16 cellular contexts compared by ENCODE assay signal in genomic region chr10:119340893-119341235, GRCh38.
DNase-seq lines count a peak whose midpoint lies in the region; ATAC-seq and TF ChIP-seq lines count a peak whose summit lies in the region.
"Had no signal": no experiment of that assay in that cellular context is flagged by ENCODE, and none has a peak within 500 bp of the region (broad histone marks: within the 10 kb centered on the region; RNA-seq: fewer than 3 reads in every experiment).

No MANE protein-coding gene starts in this region.

- peaks cover 30 to 39% of the 10 kb centered on the region in 2 donors for H3K36me3 Mint-ChIP-seq in stimulated activated naive B cell treated with anti-CD40 and anti-IgM and Interleukin-4, amounts not matched to agents 10 μg/mL and 1 μg/mL and 100 μg/mL, for 72 hours

- H3K27ac Mint-ChIP-seq in stimulated activated naive B cell treated with anti-CD40 and anti-IgM and Interleukin-4, amounts not matched to agents 10 μg/mL and 1 μg/mL and 100 μg/mL, for 72 hours: no peak overlapping the region
- H3K27ac Mint-ChIP-seq: CD4-positive, alpha-beta T cell; HFFc6 had no signal

- H3K27me3 Mint-ChIP-seq in stimulated activated naive B cell treated with anti-CD40 and anti-IgM and Interleukin-4, amounts not matched to agents 10 μg/mL and 1 μg/mL and 100 μg/mL, for 72 hours: no peaks in the 10 kb centered on the region
- H3K27me3 Mint-ChIP-seq: CD4-positive, alpha-beta T cell had no signal

- no peaks in the 10 kb centered on the region for H3K9me3 Mint-ChIP-seq in stimulated activated naive B cell treated with anti-CD40 and anti-IgM and Interleukin-4, amounts not matched to agents 10 μg/mL and 1 μg/mL and 100 μg/mL, for 72 hours
- H3K9me3 Mint-ChIP-seq: activated T-helper 2 cell treated with anti-CD3 and anti-CD28 coated beads, Interferon-gamma antibody, Interleukin-2, Interleukin-4, amounts not matched to agents 10 μg/mL and 5 μg/mL and 100 μg/mL, durations not matched to agents 14 hours and 24 hours and 36 hours; CD4-positive, alpha-beta T cell; HFFc6 had no signal

- H3K4me1 ChIP-seq in cardiac muscle cell (ENCODE audit: low read depth) (peaks cover 39% of the 10 kb centered on the region), left ventricle myocardium inferior (peaks cover 94% of the 10 kb centered on the region)

- H3K4me3 ChIP-seq in cardiac muscle cell (no peak overlapping the region), left ventricle myocardium inferior (no peak overlapping the region)
- H3K4me3 ChIP-seq: prostate gland had no signal

- TF ChIP-seq CTCF in cardiac muscle cell (IDR thresholded peaks at IDR 0.05; ENCODE audit: low read depth, low read length): no peak
- TF ChIP-seq CTCF in left ventricle myocardium inferior (IDR thresholded peaks at IDR 0.05; ENCODE audit: borderline replicate concordance): no peak
- TF ChIP-seq CTCF in omental fat pad (IDR thresholded peaks at IDR 0.05): no peak

- H3K36me3 ChIP-seq in cardiac muscle cell: no peaks in the 10 kb centered on the region
- H3K36me3 ChIP-seq in left ventricle myocardium inferior: peaks cover 7% of the 10 kb centered on the region
- H3K36me3 ChIP-seq: prostate gland had no signal

- H3K27me3 ChIP-seq in cardiac muscle cell (no peaks in the 10 kb centered on the region), left ventricle myocardium inferior (ENCODE audit: low read depth) (no peaks in the 10 kb centered on the region)

- peak; percentile 12 for ATAC-seq in omental fat pad (ENCODE audit: low FRiP score)
- ATAC-seq in GM19351 (IDR thresholded peaks at IDR 0.05; ENCODE audit: unreplicated experiment): no peak
- no peak for ATAC-seq in stimulated activated naive B cell treated with anti-CD40 and anti-IgM and Interleukin-4, amounts not matched to agents 10 μg/mL and 1 μg/mL and 100 μg/mL, for 72 hours (replicated peaks)

- H3K27ac ChIP-seq in cardiac muscle cell: peak overlapping the region; percentile 84
- H3K27ac ChIP-seq in left ventricle myocardium inferior (replicated peaks): peak overlapping the region; percentile 93
- H3K27ac ChIP-seq: prostate gland had no signal

- intact Hi-C loops in cardiac septum (cut with DNase I): no loop called here
- intact Hi-C loops in left ventricle myocardium inferior (cut with micrococcal nuclease): no loop called here

- H3K9me3 ChIP-seq in cardiac muscle cell (ENCODE audit: low read depth) (no peaks in the 10 kb centered on the region), left ventricle myocardium inferior (replicated peaks) (no peaks in the 10 kb centered on the region)
- H3K9me3 ChIP-seq: prostate gland had no signal

- no peak overlapping the region for H3K4me3 Mint-ChIP-seq in stimulated activated naive B cell treated with anti-CD40 and anti-IgM and Interleukin-4, amounts not matched to agents 10 μg/mL and 1 μg/mL and 100 μg/mL, for 72 hours
- H3K4me3 Mint-ChIP-seq: CD4-positive, alpha-beta T cell; HFFc6 had no signal

- peaks cover 39 to 48% of the 10 kb centered on the region in 2 donors for H3K4me1 Mint-ChIP-seq in stimulated activated naive B cell treated with anti-CD40 and anti-IgM and Interleukin-4, amounts not matched to agents 10 μg/mL and 1 μg/mL and 100 μg/mL, for 72 hours

- no peak for DNase-seq in cardiac muscle cell (ENCODE audit: low read depth in 1 of 2, low spot score in 1 of 2)
- DNase-seq in cardiac septum (ENCODE audit: low spot score): no peak
- no peak for DNase-seq in left ventricle myocardium inferior
- DNase-seq in omental fat pad (ENCODE audit: low spot score): no peak
- DNase-seq in DMS153 (lab: John Stamatoyannopoulos, UW): no peak
- DNase-seq in NCI-H345 treated with DMSO at 0.1 percent for 48 hours (lab: John Stamatoyannopoulos, UW; ENCODE audit: unreplicated experiment): no peak
- DNase-seq in stimulated activated naive B cell treated with anti-CD40 and anti-IgM and Interleukin-4, amounts not matched to agents 10 μg/mL and 1 μg/mL and 100 μg/mL, for 72 hours: no peak
- DNase-seq: amniotic stem cell; NCI-H1436; SHP77 treated with DMSO at 0.1 percent for 48 hours; stimulated activated naive CD4-positive, alpha-beta T cell had no signal
